20 cellular contexts compared by ENCODE assay signal in genomic region chr10:119438717-119439116, GRCh38.
DNase-seq lines count a peak whose midpoint lies in the region; ATAC-seq, FAIRE-seq and TF ChIP-seq lines count a peak whose summit lies in the region.
"Had no signal": no experiment of that assay in that cellular context is flagged by ENCODE, and none has a peak within 500 bp of the region (broad histone marks: within the 10 kb centered on the region; RNA-seq: fewer than 3 reads in every experiment).

No MANE protein-coding gene starts in this region.

- H3K36me3 ChIP-seq in HEK293 (ENCODE audit: control insufficient read depth in 2 of 2, insufficient read depth in 1 of 2, low read length in 2 of 2) (no peaks in the 10 kb centered on the region), kidney (ENCODE audit: control insufficient read depth in 1 of 2, insufficient read depth in 2 of 2, low read length in 2 of 2) (no peaks in the 10 kb centered on the region)
- H3K36me3 ChIP-seq: HAP-1 had no signal

- H3K4me1 Mint-ChIP-seq in stimulated activated naive B cell treated with anti-CD40 and anti-IgM and Interleukin-4, amounts not matched to agents 10 μg/mL and 1 μg/mL and 100 μg/mL, for 72 hours = peaks cover 7 to 21% of the 10 kb centered on the region in 2 donors
- H3K4me1 Mint-ChIP-seq: GM23338 had no signal

- ATAC-seq in Right ventricle myocardium superior (ENCODE audit: poor library complexity) = no peak
- ATAC-seq in stimulated activated naive B cell treated with anti-CD40 and anti-IgM and Interleukin-4, amounts not matched to agents 10 μg/mL and 1 μg/mL and 100 μg/mL, for 72 hours (replicated peaks) = no peak
- ATAC-seq: A549, GM23338 had no signal

- TF ChIP-seq CTCF in HEK293 (tag by site-specific recombination; IDR thresholded peaks at IDR 0.05) (no peak), kidney (IDR thresholded peaks at IDR 0.05; ENCODE audit: borderline replicate concordance, extremely low read depth, insufficient read depth) (no peak)

- DNase-seq in Right ventricle myocardium superior (peak; percentile 16), cardiac septum (ENCODE audit: low spot score) (no peak), kidney (peak; percentile 46), germinal center (ENCODE audit: low spot score) (no peak), RKO (ENCODE audit: low spot score) (no peak)
- DNase-seq in stimulated activated naive B cell treated with anti-CD40 and anti-IgM and Interleukin-4, amounts not matched to agents 10 μg/mL and 1 μg/mL and 100 μg/mL, for 72 hours = no peak
- DNase-seq: 8988T; C1 segment of cervical spinal cord; Calu3; CD4-positive, alpha-beta memory T cell; COR-L47; DMS53; DMS79 treated with DMSO at 0.1 percent for 48 hours; GF-D8 had no signal

- H3K9me3 ChIP-seq in HEK293 (ENCODE audit: control insufficient read depth, insufficient read depth, low read depth, low read length) (no peaks in the 10 kb centered on the region), kidney (ENCODE audit: control insufficient read depth in 1 of 2, low read length in 2 of 2) (no peaks in the 10 kb centered on the region)

- no peak overlapping the region for H3K9ac ChIP-seq in kidney (ENCODE audit: low read length in 2 of 2)

- peaks cover 13 to 15% of the 10 kb centered on the region in 2 donors for H3K9me3 Mint-ChIP-seq in stimulated activated naive B cell treated with anti-CD40 and anti-IgM and Interleukin-4, amounts not matched to agents 10 μg/mL and 1 μg/mL and 100 μg/mL, for 72 hours

- intact Hi-C loops in Right ventricle myocardium superior (cut with DNase I) (no loop called here), cardiac septum (cut with DNase I) (no loop called here), kidney (cut with DNase I) (no loop called here)

- H3K27ac Mint-ChIP-seq in stimulated activated naive B cell treated with anti-CD40 and anti-IgM and Interleukin-4, amounts not matched to agents 10 μg/mL and 1 μg/mL and 100 μg/mL, for 72 hours = peak overlapping the region; percentile 51
- H3K27ac Mint-ChIP-seq: GM23338 had no signal

- peaks cover 22% of the 10 kb centered on the region in 2 donors for H3K36me3 Mint-ChIP-seq in stimulated activated naive B cell treated with anti-CD40 and anti-IgM and Interleukin-4, amounts not matched to agents 10 μg/mL and 1 μg/mL and 100 μg/mL, for 72 hours

- CTCF ChIA-PET in HEK293 (lab: Yijun Ruan, JAX) = interaction anchor here (0.5 to 2.3 kb wide), 4 partner anchors 16 to 239 kb away, joined by 3 to 7 read pairs (median 4); no protein-coding TSS in a partner anchor

- H3K4me3 ChIP-seq in HEK293 (ENCODE audit: low read depth, low read length) = no peak overlapping the region
- H3K4me3 ChIP-seq in kidney (ENCODE audit: low read length in 2 of 2) = no peak overlapping the region
- H3K4me3 ChIP-seq: A549, GM23338, HAP-1 had no signal

- no peak for FAIRE-seq in kidney (lab: Jason Lieb, UNC)
- FAIRE-seq: A549, GM12891, GM18507 had no signal

- H3K27me3 Mint-ChIP-seq in stimulated activated naive B cell treated with anti-CD40 and anti-IgM and Interleukin-4, amounts not matched to agents 10 μg/mL and 1 μg/mL and 100 μg/mL, for 72 hours = no peaks in the 10 kb centered on the region
- H3K27me3 Mint-ChIP-seq: CD4-positive, alpha-beta memory T cell had no signal

- POLR2A ChIA-PET in HEK293 (lab: Yijun Ruan, JAX) = no interaction called here

- H3K4me1 ChIP-seq in HEK293 (ENCODE audit: control insufficient read depth, insufficient read depth, low read length) (no peaks in the 10 kb centered on the region), kidney (ENCODE audit: control insufficient read depth in 1 of 2, insufficient read depth in 1 of 2, low read depth in 1 of 2, low read length in 2 of 2) (peaks cover 0 to 6% of the 10 kb centered on the region in 2 donors)
- H3K4me1 ChIP-seq: A549, HAP-1 had no signal

- H3K4me3 Mint-ChIP-seq in stimulated activated naive B cell treated with anti-CD40 and anti-IgM and Interleukin-4, amounts not matched to agents 10 μg/mL and 1 μg/mL and 100 μg/mL, for 72 hours = no peak overlapping the region
- H3K4me3 Mint-ChIP-seq: CD4-positive, alpha-beta memory T cell; GM23338 had no signal

- H3K27ac ChIP-seq in HEK293 (ENCODE audit: extremely low read depth, low read depth, low read length) = no peak overlapping the region
- H3K27ac ChIP-seq in kidney (ENCODE audit: low read depth in 2 of 2, low read length in 2 of 2) = no peak overlapping the region
- H3K27ac ChIP-seq: A549 had no signal

TF ChIP-seq in HEK293, 187 proteins besides CTCF, POLR2A, EP300 and RAD21:
- no peak for TF ChIP-seq ZNF596 (tag by site-specific recombination; IDR thresholded peaks at IDR 0.05)
- TF ChIP-seq ZNF560 (tag by site-specific recombination; IDR thresholded peaks at IDR 0.05; ENCODE audit: borderline replicate concordance) = no peak
- TF ChIP-seq ZSCAN30 (tag by site-specific recombination; IDR thresholded peaks at IDR 0.05) = peak; percentile 96

Comparison
In these comparisons a context has a peak if more than half of its experiments do, and no peak if none do; other contexts are left out.
1. DNase-seq: peak in Right ventricle myocardium superior (single experiment) and kidney (single experiment); none in cardiac septum (single experiment), stimulated activated naive B cell treated with anti-CD40 and anti-IgM and Interleukin-4, amounts not matched to agents 10 μg/mL and 1 μg/mL and 100 μg/mL, for 72 hours (single experiment), germinal center (single experiment) and RKO (single experiment).